In genomic region chr1:236904874-236905741, GRCh38 we compare ENCODE assay signal across 12 cellular contexts.
DNase-seq lines count a peak whose midpoint lies in the region; ATAC-seq and TF ChIP-seq lines count a peak whose summit lies in the region.
"Had no signal": no experiment of that assay in that cellular context is flagged by ENCODE, and none has a peak within 500 bp of the region (broad histone marks: within the 10 kb centered on the region; RNA-seq: fewer than 3 reads in every experiment).

No MANE protein-coding gene starts in this region.

- H3K79me2 ChIP-seq in PC-9 (ENCODE audit: low read depth) (no peaks in the 10 kb centered on the region), fibroblast of lung (ENCODE audit: control insufficient read depth, insufficient read depth, low read length) (no peaks in the 10 kb centered on the region)

- H3K9me3 ChIP-seq in PC-9 (ENCODE audit: insufficient read depth, low read depth), result peaks cover 2% of the 10 kb centered on the region; the same call in 1 of the 2 replicates
- H3K9me3 ChIP-seq in fibroblast of lung (ENCODE audit: control insufficient read depth, insufficient read depth, low read depth, low read length), result no peaks in the 10 kb centered on the region

- H3K4me2 ChIP-seq in PC-9, result no peak overlapping the region
- no peak overlapping the region for H3K4me2 ChIP-seq in fibroblast of lung (ENCODE audit: extremely low read depth, insufficient read depth, low read length)

- DNase-seq in activated T-cell treated with anti-CD3 and anti-CD28 coated beads for 48 hours (ENCODE audit: low read depth), result peak; percentile 3
- DNase-seq in activated T-cell treated with anti-CD3 and anti-CD28 coated beads for 4 hours, result no peak
- peak; percentile 2 to 82 for DNase-seq in PC-9
- DNase-seq in fibroblast of lung (ENCODE audit: low read depth in 2 of 2), result peak; percentile 91 to 94
- DNase-seq in stimulated activated naive CD8-positive, alpha-beta T cell treated with anti-CD3 and anti-CD28 coated beads, Interleukin-15, Interleukin-2, amounts not matched to agents 100 U/mL and 50 U/mL, for 24 hours, result no peak
- no peak for DNase-seq in cortex of kidney (lab: John Stamatoyannopoulos, UW)
- no peak for DNase-seq in cerebellar cortex (ENCODE audit: low spot score)
- DNase-seq: activated CD4-positive, alpha-beta memory T cell treated with anti-CD3 and anti-CD28 coated beads for 36 hours; CD4-positive, alpha-beta T cell; effector memory CD4-positive, alpha-beta T cell; NCI-H510A had no signal

- TF ChIP-seq CTCF in PC-9 (conservative IDR thresholded peaks at IDR 0.05) (no peak), fibroblast of lung (conservative IDR thresholded peaks at IDR 0.05 in 1 of 2, IDR thresholded peaks at IDR 0.05 in 1 of 2; ENCODE audit: low read depth in 1 of 2, low read length in 2 of 2) (no peak)

- H3K36me3 ChIP-seq in PC-9 (ENCODE audit: low read depth) (no peaks in the 10 kb centered on the region), fibroblast of lung (ENCODE audit: control insufficient read depth, insufficient read depth, low read length) (no peaks in the 10 kb centered on the region)

- intact Hi-C loops in PC-9 (cut with micrococcal nuclease; ENCODE audit: unreplicated experiment), result no loop called here

- ATAC-seq in stimulated activated naive CD8-positive, alpha-beta T cell treated with anti-CD3 and anti-CD28 coated beads, Interleukin-15, Interleukin-2, amounts not matched to agents 100 U/mL and 50 U/mL, for 24 hours, result peak; percentile 72
- no peak for ATAC-seq in GM19452 (IDR thresholded peaks at IDR 0.05; ENCODE audit: unreplicated experiment)

- H3K9me2 ChIP-seq in PC-9 (ENCODE audit: insufficient read depth), result no peaks in the 10 kb centered on the region

- no peaks in the 10 kb centered on the region for H3K4me1 ChIP-seq in PC-9 (replicated peaks; ENCODE audit: insufficient read depth)
- peaks cover 4% of the 10 kb centered on the region for H3K4me1 ChIP-seq in fibroblast of lung (ENCODE audit: control insufficient read depth, extremely low read depth, insufficient read depth, low read length)

- CTCF ChIA-PET in PC-9 (lab: Charles Lee), result no interaction called here

- no peak overlapping the region for H3K27ac ChIP-seq in PC-9
- no peak overlapping the region for H3K27ac ChIP-seq in fibroblast of lung (ENCODE audit: insufficient read depth, low read length)

- H3K4me3 ChIP-seq in PC-9 (no peak overlapping the region), fibroblast of lung (replicated peaks in 1 of 4; ENCODE audit: control extremely low read depth in 1 of 4, insufficient read depth in 1 of 4, low read depth in 3 of 4, low read length in 4 of 4) (no peak overlapping the region)

- H3K27me3 ChIP-seq in PC-9 (ENCODE audit: insufficient read depth, low read depth), result peaks cover 13% of the 10 kb centered on the region
- no peaks in the 10 kb centered on the region for H3K27me3 ChIP-seq in fibroblast of lung (ENCODE audit: control insufficient read depth, insufficient read depth, low read length)

- POLR2A ChIA-PET in PC-9 (lab: Charles Lee; ENCODE audit: unreplicated experiment), result interaction anchor here (0.7 kb wide), 1 partner anchor 1512 kb away, joined by 26 read pairs; no protein-coding TSS in a partner anchor

- no peaks in the 10 kb centered on the region; the same call in 1 of the 2 replicates for H4K20me1 ChIP-seq in PC-9 (ENCODE audit: insufficient read depth)
- H4K20me1 ChIP-seq in fibroblast of lung (ENCODE audit: control insufficient read depth, extremely low read depth, insufficient read depth, low read length), result no peaks in the 10 kb centered on the region

- H3K9ac ChIP-seq in fibroblast of lung (ENCODE audit: insufficient read depth, low read length), result no peak overlapping the region

- no TSS peak for BruUV-seq in PC-9 (replicated peaks; lab: Mats Ljungman, UMichigan)

- no peak overlapping the region for H2AFZ ChIP-seq in PC-9
- H2AFZ ChIP-seq in fibroblast of lung (ENCODE audit: low read length), result no peak overlapping the region

- H3F3A ChIP-seq in PC-9 (ENCODE audit: insufficient read depth, low read depth), result peaks cover 19% of the 10 kb centered on the region

Comparison
In these comparisons a context has a peak if more than half of its experiments do, and no peak if none do; other contexts are left out.
1. DNase-seq: peak in activated T-cell treated with anti-CD3 and anti-CD28 coated beads for 48 hours (single experiment), PC-9 (2 of 2) and fibroblast of lung (2 of 2); none in activated T-cell treated with anti-CD3 and anti-CD28 coated beads for 4 hours (single experiment), stimulated activated naive CD8-positive, alpha-beta T cell treated with anti-CD3 and anti-CD28 coated beads, Interleukin-15, Interleukin-2, amounts not matched to agents 100 U/mL and 50 U/mL, for 24 hours (single experiment), cortex of kidney (single experiment) and cerebellar cortex (single experiment).